Comparison of ENCODE assay signal across 15 cellular contexts in genomic region chr3:190577225-190577624, GRCh38.
"Had no signal": no experiment of that assay in that cellular context is flagged by ENCODE, and none has a peak within 500 bp of the region (broad histone marks: within the 10 kb centered on the region; RNA-seq: fewer than 3 reads in every experiment).

No MANE protein-coding gene starts in this region.

- H3K4me3 Mint-ChIP-seq: activated naive CD8-positive, alpha-beta T cell treated with anti-CD3 and anti-CD28 coated beads, Interleukin-2, amount 50 U/mL, for 24 hours; natural killer cell had no signal

- H3K27ac Mint-ChIP-seq: activated naive CD8-positive, alpha-beta T cell treated with anti-CD3 and anti-CD28 coated beads, Interleukin-2, amount 50 U/mL, for 24 hours; natural killer cell had no signal

- H3K36me3 Mint-ChIP-seq: natural killer cell had no signal

- DNase-seq: activated gamma-delta T cell; activated naive CD4-positive, alpha-beta T cell treated with anti-CD3 and anti-CD28 coated beads, Interleukin-2, amount 50 U/mL, for 16 hours; activated naive CD8-positive, alpha-beta T cell treated with anti-CD3 and anti-CD28 coated beads, Interleukin-2, amount 50 U/mL, for 24 hours; cerebellar nuclear complex; head of caudate nucleus; hypothalamus; left ventricle myocardium inferior; midbrain; natural killer cell; sigmoid colon; stimulated activated CD4-positive, alpha-beta T cell treated with anti-CD3 and anti-CD28 coated beads, Interleukin-4, amount 100 ng/mL, for 1 hour; upper lobe of left lung; WERI-Rb-1 had no signal

- ATAC-seq: activated naive CD8-positive, alpha-beta T cell treated with anti-CD3 and anti-CD28 coated beads, Interleukin-2, amount 50 U/mL, for 24 hours; gastroesophageal sphincter; natural killer cell; SK-N-SH treated with all-trans-retinoic acid at 6 μM for 48 hours had no signal

- H3K27me3 Mint-ChIP-seq: activated naive CD8-positive, alpha-beta T cell treated with anti-CD3 and anti-CD28 coated beads, Interleukin-2, amount 50 U/mL, for 24 hours had no signal
